ENCODE assay signal across 8 cellular contexts in the genomic region with DNA sequence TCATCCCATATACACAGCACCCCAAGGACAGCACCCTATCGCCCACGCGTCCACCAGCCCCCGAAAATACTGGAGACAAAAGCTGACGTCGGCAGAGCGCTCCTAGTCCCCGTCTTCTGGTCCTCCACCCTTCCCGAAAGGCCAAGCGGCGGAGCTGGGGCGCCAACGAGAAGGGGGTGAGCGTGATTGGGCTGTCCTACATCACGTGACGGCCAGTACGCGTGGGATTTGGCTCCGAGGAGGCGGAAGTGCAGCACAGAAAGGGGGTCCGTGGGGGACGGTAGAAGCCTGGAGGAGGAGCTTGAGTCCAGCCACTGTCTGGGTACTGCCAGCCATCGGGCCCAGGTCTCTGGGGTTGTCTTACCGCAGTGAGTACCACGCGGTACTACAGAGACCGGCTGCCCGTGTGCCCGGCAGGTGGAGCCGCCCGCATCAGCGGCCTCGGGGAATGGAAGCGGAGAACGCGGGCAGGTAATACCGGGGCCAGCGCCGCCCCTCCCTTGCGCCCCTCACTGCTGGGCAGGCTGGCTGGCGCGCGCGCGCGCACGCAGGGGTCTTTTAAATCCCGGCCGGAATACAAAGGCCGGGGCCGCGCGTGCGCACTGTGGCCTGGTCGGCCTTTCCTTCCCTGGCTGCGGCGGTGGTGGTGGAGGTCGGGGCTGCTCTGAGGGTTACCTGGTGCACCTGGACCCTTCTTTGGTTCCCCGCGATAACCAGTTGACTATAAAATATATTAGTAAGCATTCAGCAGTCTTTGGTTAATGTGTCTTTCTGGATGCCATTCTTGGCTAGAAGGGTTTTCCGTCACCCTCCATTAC. TPM values are rescaled to one million over a fixed set of nuclear protein-coding genes. Genes with fewer than 3 reads are reported as not detected.
DNase-seq lines count a peak whose midpoint lies in the region; ATAC-seq, FAIRE-seq and TF ChIP-seq lines count a peak whose summit lies in the region.

Gene TDG (plus strand): TSS at position 283 of the 818 bp plus-strand sequence. CDS start 166 bp downstream, at position 449.

- H3K9me3 ChIP-seq in heart right ventricle: no peaks in the 10 kb centered on the region
- no peaks in the 10 kb centered on the region for H3K9me3 ChIP-seq in upper lobe of right lung

- peak; percentile 93 for TF ChIP-seq POLR2A in GM12892 (IDR thresholded peaks at IDR 0.05; ENCODE audit: low read depth, low read length)

- ATAC-seq in HG02852 (IDR thresholded peaks at IDR 0.05; ENCODE audit: unreplicated experiment) (peak; percentile 91), heart right ventricle (peak; percentile 98 to 99 (median 99)), upper lobe of right lung (peak; percentile 99)

- peak; percentile 96 for FAIRE-seq in GM12892 (lab: Jason Lieb, UNC)

- H3K4me1 ChIP-seq in heart right ventricle (peaks cover 3 to 69% (median 56%) of the 10 kb centered on the region in 9 donors), upper lobe of right lung (peaks cover 26% of the 10 kb centered on the region)

- DNase-seq in GM12892 (ENCODE audit: insufficient read length) (peak; percentile 88), NCI-H146 (lab: John Stamatoyannopoulos, UW) (peak; percentile 99), T-helper 1 cell (peak; percentile 94 to 98 (median 96)), amniotic epithelial cell (ENCODE audit: low read depth) (peak; percentile 99), heart right ventricle (peak; percentile 97 to 99), posterior vena cava (ENCODE audit: low spot score) (peak; percentile 99), upper lobe of right lung (peak; percentile 99)

- H3K27me3 ChIP-seq in heart right ventricle (no peaks in the 10 kb centered on the region), upper lobe of right lung (no peaks in the 10 kb centered on the region)

- peak within 1 kb of the TSS; percentile 60 to 99 (median 90) for H3K4me3 ChIP-seq in heart right ventricle
- H3K4me3 ChIP-seq in upper lobe of right lung: peak within 1 kb of the TSS; percentile 93

- H3K27ac ChIP-seq in heart right ventricle (peak within 1 kb of the TSS; percentile 82 to 99 (median 97)), upper lobe of right lung (peak within 1 kb of the TSS; percentile 96)

- H3K36me3 ChIP-seq in heart right ventricle: peaks cover 0 to 27% (median 0%) of the 10 kb centered on the region in 9 donors
- H3K36me3 ChIP-seq in upper lobe of right lung: no peaks in the 10 kb centered on the region

- 4 to 5% methylated on average over 59 to 61 of the region's 61 CpGs for WGBS in heart right ventricle, 2 donors

- intact Hi-C loops in heart right ventricle (cut with DNase I) (loop anchor here in 7 of 10 donors (1.0 to 10.0 kb wide), 8 partner anchors 8 to 142 kb away; partner anchors contain the start of genes HCFC2 (in 4 of the 7) and HSP90B1 (in 3 of the 7)), posterior vena cava (cut with DNase I) (loop anchor here in 1 of 2 donors (10.0 kb wide), 1 partner anchor 99 kb away; the partner anchor contains the start of gene HCFC2), upper lobe of right lung (cut with DNase I) (no loop called here)

- TF ChIP-seq CTCF in heart right ventricle (IDR thresholded peaks at IDR 0.05): peak in 7 of 9 donors; percentile 5 to 49 (median 18)
- TF ChIP-seq CTCF in upper lobe of right lung (IDR thresholded peaks at IDR 0.05): peak; percentile 18

RNA-seq across cellular contexts. Expression of gene TDG, which starts in this region (rescaled TPM):
- 28.5 TPM for polyA plus RNA-seq in GM12892 (2012; ENCODE audit: missing spikeins)
- total RNA-seq in heart right ventricle (10 to 100 TPM in 8 of 10 donors, 1 to 10 TPM in 2; 8.7 to 17.4 (median 11.7) TPM), posterior vena cava (10 to 100 TPM; 17.4 to 17.6 TPM), upper lobe of right lung (18.1 TPM)
- polyA plus RNA-seq in heart right ventricle: 10 to 100 TPM in 1 of 2 donors, 1 to 10 TPM in 1; 9.4 to 12.5 TPM

Comparison
In these comparisons a context has a peak if more than half of its experiments do, and no peak if none do; other contexts are left out.
1. Peak in every context shown above with its lines: DNase-seq, ATAC-seq, H3K4me3 ChIP-seq and H3K27ac ChIP-seq.